In the genomic region with DNA sequence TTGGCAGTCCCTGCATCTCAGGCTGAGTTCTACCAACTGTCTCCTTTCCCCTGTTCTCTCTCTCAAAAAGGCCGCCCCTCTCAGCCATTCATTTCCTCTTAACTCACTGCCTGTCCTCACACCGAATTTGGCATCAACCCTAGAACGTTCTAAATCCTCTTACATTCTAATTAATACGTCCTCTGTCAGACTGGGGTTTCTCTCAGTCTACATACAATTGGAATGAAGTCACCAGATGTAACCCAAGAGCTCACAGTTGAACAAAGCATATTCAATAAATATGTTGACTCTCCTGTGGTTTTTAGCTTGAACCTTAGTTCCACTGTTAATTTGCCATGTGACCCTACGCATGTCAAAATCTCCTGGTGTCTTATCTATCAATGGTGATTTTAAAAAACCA, we compare ENCODE assay signal across 1 cellular context.
TF ChIP-seq lines count a peak whose summit lies in the region.

No MANE protein-coding gene starts in this region.

TF ChIP-seq in SK-N-SH, 30 proteins besides CTCF, POLR2A, EP300 and RAD21 (continued from another document):
- no peak for TF ChIP-seq PBX3 (IDR thresholded peaks at IDR 0.05)
- TF ChIP-seq SIN3A (IDR thresholded peaks at IDR 0.05; ENCODE audit: borderline replicate concordance, low read depth, low read length), result no peak
- TF ChIP-seq, protein P1, sequence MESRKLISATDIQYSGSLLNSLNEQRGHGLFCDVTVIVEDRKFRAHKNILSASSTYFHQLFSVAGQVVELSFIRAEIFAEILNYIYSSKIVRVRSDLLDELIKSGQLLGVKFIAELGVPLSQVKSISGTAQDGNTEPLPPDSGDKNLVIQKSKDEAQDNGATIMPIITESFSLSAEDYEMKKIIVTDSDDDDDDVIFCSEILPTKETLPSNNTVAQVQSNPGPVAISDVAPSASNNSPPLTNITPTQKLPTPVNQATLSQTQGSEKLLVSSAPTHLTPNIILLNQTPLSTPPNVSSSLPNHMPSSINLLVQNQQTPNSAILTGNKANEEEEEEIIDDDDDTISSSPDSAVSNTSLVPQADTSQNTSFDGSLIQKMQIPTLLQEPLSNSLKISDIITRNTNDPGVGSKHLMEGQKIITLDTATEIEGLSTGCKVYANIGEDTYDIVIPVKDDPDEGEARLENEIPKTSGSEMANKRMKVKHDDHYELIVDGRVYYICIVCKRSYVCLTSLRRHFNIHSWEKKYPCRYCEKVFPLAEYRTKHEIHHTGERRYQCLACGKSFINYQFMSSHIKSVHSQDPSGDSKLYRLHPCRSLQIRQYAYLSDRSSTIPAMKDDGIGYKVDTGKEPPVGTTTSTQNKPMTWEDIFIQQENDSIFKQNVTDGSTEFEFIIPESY (IDR thresholded peaks at IDR 0.05; ENCODE audit: borderline replicate concordance, low read depth), result no peak
- TF ChIP-seq YY1 (IDR thresholded peaks at IDR 0.05; ENCODE audit: low read depth), result no peak
- TF ChIP-seq FOXM1 (IDR thresholded peaks at IDR 0.05; ENCODE audit: low read depth), result no peak
- TF ChIP-seq, protein P2, sequence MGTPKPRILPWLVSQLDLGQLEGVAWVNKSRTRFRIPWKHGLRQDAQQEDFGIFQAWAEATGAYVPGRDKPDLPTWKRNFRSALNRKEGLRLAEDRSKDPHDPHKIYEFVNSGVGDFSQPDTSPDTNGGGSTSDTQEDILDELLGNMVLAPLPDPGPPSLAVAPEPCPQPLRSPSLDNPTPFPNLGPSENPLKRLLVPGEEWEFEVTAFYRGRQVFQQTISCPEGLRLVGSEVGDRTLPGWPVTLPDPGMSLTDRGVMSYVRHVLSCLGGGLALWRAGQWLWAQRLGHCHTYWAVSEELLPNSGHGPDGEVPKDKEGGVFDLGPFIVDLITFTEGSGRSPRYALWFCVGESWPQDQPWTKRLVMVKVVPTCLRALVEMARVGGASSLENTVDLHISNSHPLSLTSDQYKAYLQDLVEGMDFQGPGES (IDR thresholded peaks at IDR 0.05; ENCODE audit: low read depth, low read length), result no peak
- no peak for TF ChIP-seq USF2 (IDR thresholded peaks at IDR 0.05; ENCODE audit: borderline replicate concordance, low read depth, low read length)
- no peak for TF ChIP-seq RCOR1 (IDR thresholded peaks at IDR 0.05; ENCODE audit: low read length)
- TF ChIP-seq RFX5 (IDR thresholded peaks at IDR 0.05; ENCODE audit: low read length), result no peak
- no peak for TF ChIP-seq TEAD4 (IDR thresholded peaks at IDR 0.05; ENCODE audit: borderline replicate concordance, insufficient read depth)
- TF ChIP-seq, protein P3, sequence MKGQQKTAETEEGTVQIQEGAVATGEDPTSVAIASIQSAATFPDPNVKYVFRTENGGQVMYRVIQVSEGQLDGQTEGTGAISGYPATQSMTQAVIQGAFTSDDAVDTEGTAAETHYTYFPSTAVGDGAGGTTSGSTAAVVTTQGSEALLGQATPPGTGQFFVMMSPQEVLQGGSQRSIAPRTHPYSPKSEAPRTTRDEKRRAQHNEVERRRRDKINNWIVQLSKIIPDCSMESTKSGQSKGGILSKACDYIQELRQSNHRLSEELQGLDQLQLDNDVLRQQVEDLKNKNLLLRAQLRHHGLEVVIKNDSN (IDR thresholded peaks at IDR 0.05; ENCODE audit: borderline replicate concordance, low read depth), result 0 out of 2 replicates have a peak, but pooled peaks have one; percentile 29
- TF ChIP-seq MAX (IDR thresholded peaks at IDR 0.05; ENCODE audit: low read depth), result no peak
